ENCODE assay signal across 39 cellular contexts in the genomic region with DNA sequence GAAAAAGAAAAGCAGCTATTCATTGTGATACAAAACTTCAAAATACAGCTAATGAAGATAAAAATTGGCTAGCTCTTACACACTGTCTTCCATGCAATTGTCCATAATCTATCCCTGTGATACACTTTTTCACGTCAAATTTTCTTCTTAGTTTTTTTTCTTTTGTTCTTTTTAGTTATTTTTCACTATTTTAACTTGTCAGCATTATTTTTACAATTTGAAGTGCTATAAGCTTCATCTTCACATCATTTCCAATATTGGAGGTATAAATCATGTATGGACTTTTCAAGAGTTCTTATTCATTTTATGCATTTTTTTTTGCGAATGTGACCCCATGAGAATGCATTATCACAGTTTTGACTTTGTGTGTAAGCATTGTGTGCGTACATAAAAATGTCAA. TPM values are rescaled to one million over a fixed set of nuclear protein-coding genes. Genes with fewer than 3 reads are reported as not detected.
"Had no signal": no experiment of that assay in that cellular context is flagged by ENCODE, and none has a peak within 500 bp of the region (broad histone marks: within the 10 kb centered on the region; RNA-seq: fewer than 3 reads in every experiment).

No MANE protein-coding gene starts in this region.

- H3K27me3 ChIP-seq: MG63 had no signal

- H3K36me3 ChIP-seq: MG63 had no signal

- DNase-seq: MG63, MM.1S, MV-4-11, NCI-H1048, NCI-H1092, NCI-H1092 treated with DMSO at 0.1 percent for 48 hours, NCI-H1105, NCI-H1105 treated with DMSO at 0.1 percent for 48 hours, NCI-H1417, NCI-H1417 treated with DMSO at 0.1 percent for 48 hours, NCI-H1436, NCI-H1436 treated with DMSO at 0.1 percent for 48 hours, NCI-H146, NCI-H1694, NCI-H1694 treated with DMSO at 0.1 percent for 48 hours, NCI-H187, NCI-H187 treated with DMSO at 0.1 percent for 48 hours, NCI-H1930, NCI-H2029, NCI-H2029 treated with DMSO at 0.1 percent for 48 hours, NCI-H2081, NCI-H2081 treated with DMSO at 0.1 percent for 48 hours, NCI-H2107, NCI-H2171, NCI-H2171 treated with DMSO at 0.1 percent for 48 hours, NCI-H2227 treated with DMSO at 0.1 percent for 48 hours, NCI-H226, NCI-H345, NCI-H446, NCI-H446 treated with DMSO at 0.1 percent for 48 hours, NCI-H510A, NCI-H510A treated with DMSO at 0.1 percent for 48 hours, NCI-H524, NCI-H524 treated with DMSO at 0.1 percent for 48 hours, NCI-H526 had no signal

- H3K4me3 ChIP-seq: MG63 had no signal

- H3K9me3 ChIP-seq: MG63 had no signal

RNA-seq across cellular contexts. Expression of a gene that starts 4.1 kb away (rescaled TPM):
- total RNA-seq: LHCN-M2, M059J, MCF 10A, NCI-H460 had no signal

RNA-seq across cellular contexts. Expression of a gene that starts 51.9 kb away (rescaled TPM):
- total RNA-seq: LHCN-M2, M059J, MCF 10A, NCI-H460 had no signal
